Comparison of ENCODE assay signal across 7 cellular contexts in the genomic region with DNA sequence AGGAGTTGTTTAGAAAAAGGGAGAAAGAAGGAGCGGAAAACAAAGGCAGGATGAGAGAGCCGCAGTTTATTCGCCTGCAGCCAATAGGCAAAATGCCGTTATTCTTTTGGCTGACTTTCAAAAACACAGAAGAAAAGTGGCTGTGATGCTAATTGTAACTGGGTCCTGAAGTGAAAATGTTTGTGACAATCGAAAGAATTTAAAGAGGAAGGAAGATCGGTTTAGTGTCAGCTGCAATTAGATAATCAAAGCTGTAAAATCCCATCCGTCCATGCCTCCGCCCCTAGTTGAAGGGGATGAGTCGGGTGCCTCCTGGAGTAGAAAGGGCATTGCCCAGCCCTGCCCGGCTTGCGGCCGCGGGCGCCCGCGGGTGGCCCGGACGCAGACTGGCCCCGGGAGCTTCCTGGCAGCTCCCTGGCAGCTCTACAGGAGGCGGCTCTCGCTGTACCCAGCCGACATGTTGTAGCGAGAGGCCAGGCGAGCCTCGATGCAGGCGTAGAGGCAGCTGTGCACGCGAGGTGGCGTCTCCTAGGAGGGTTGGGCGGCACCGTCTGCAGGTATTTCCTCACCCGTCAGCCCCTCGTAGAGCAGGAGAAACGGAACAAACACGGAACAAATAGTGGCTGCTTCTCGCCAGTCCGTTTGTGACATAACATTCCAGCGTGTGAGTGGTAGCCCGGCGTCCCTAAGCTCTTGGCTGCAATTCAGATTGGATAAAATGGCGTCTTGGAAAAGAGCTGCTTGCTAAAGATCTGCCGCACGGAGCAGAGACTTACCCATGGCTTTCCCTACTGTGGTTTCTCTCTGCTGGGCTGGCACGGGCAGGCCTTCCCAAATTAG.
DNase-seq lines count a peak whose midpoint lies in the region; FAIRE-seq and TF ChIP-seq lines count a peak whose summit lies in the region.

No MANE protein-coding gene starts in this region.

- intact Hi-C loops in endothelial cell of umbilical vein (cut with micrococcal nuclease): no loop called here

- H3K9me3 ChIP-seq in endothelial cell of umbilical vein (replicated peaks; ENCODE audit: control insufficient read depth, insufficient read depth, low read length) (no peaks in the 10 kb centered on the region), mucosa of stomach (ENCODE audit: control insufficient read depth, low read length) (no peaks in the 10 kb centered on the region)

- H4K20me1 ChIP-seq in endothelial cell of umbilical vein (replicated peaks; ENCODE audit: control insufficient read depth, extremely low read depth, insufficient read depth, low read length): no peaks in the 10 kb centered on the region

- in situ Hi-C loops in GM13977 (cut with MboI; ENCODE audit: low pct_unique_long_range_greater_than_20kb, low sequenced_read_pairs, unreplicated experiment): no loop called here

- CTCF ChIA-PET in endothelial cell of umbilical vein (lab: Charles Lee): interaction anchor here (0.9 to 3.4 kb wide), 18 partner anchors 9 to 498 kb away, joined by 3 to 33 read pairs (median 4); no protein-coding TSS in a partner anchor

- H3K4me1 ChIP-seq in endothelial cell of umbilical vein (ENCODE audit: control insufficient read depth, extremely low read depth, insufficient read depth, low read length): peaks cover 21% of the 10 kb centered on the region
- H3K4me1 ChIP-seq in mucosa of stomach (ENCODE audit: control insufficient read depth, insufficient read depth, low read length): peaks cover 12% of the 10 kb centered on the region
- H3K4me1 ChIP-seq in urinary bladder (ENCODE audit: insufficient read depth): no peaks in the 10 kb centered on the region

- peak overlapping the region; percentile 77 for H2AFZ ChIP-seq in endothelial cell of umbilical vein (ENCODE audit: low read depth, low read length)

- peaks cover 7% of the 10 kb centered on the region for H3K79me2 ChIP-seq in endothelial cell of umbilical vein (ENCODE audit: control insufficient read depth, insufficient read depth, low read length)

- H3K9me1 ChIP-seq in endothelial cell of umbilical vein (replicated peaks; ENCODE audit: control insufficient read depth, extremely low read depth, insufficient read depth, low read length): no peaks in the 10 kb centered on the region

- H3K36me3 ChIP-seq in endothelial cell of umbilical vein (ENCODE audit: control insufficient read depth in 2 of 2, extremely low read depth in 1 of 2, insufficient read depth in 2 of 2, low read length in 2 of 2) (peaks cover 0 to 2% of the 10 kb centered on the region in 2 experiments), mucosa of stomach (ENCODE audit: control insufficient read depth, insufficient read depth, low read length) (no peaks in the 10 kb centered on the region), urinary bladder (ENCODE audit: insufficient read depth) (no peaks in the 10 kb centered on the region)

- WGBS in urinary bladder: 12% methylated on average over 44 of the region's 44 CpGs

- peak; percentile 84 for FAIRE-seq in endothelial cell of umbilical vein (lab: Jason Lieb, UNC)

- dilution Hi-C loops in endothelial cell of umbilical vein (cut with MboI; ENCODE audit: extremely low pct_ligation_motif_present, low sequenced_read_pairs): no loop called here

- H3K4me3 ChIP-seq in endothelial cell of umbilical vein (replicated peaks in 1 of 3; ENCODE audit: insufficient read depth in 1 of 3, low read depth in 1 of 3, low read length in 3 of 3) (peak overlapping the region; percentile 11 to 79 (median 54)), mucosa of stomach (ENCODE audit: low read length) (peak overlapping the region; percentile 4), urinary bladder (ENCODE audit: low read depth, low read length) (peak overlapping the region; percentile 41)

- peak; percentile 92 for TF ChIP-seq POLR2A in endothelial cell of umbilical vein (IDR thresholded peaks at IDR 0.05; ENCODE audit: low read depth, low read length)

- no peaks in the 10 kb centered on the region for H3K27me3 Mint-ChIP-seq in endothelial cell (ENCODE audit: unreplicated experiment)

- H3K27ac ChIP-seq in endothelial cell of umbilical vein (ENCODE audit: insufficient read depth, low read depth, low read length) (peak overlapping the region; percentile 87), urinary bladder (ENCODE audit: low read depth) (peak overlapping the region; percentile 46)

- BruUV-seq in endothelial cell of umbilical vein (replicated peaks; lab: Mats Ljungman, UMichigan): no TSS peak

- H3K27me3 ChIP-seq in endothelial cell of umbilical vein (ENCODE audit: control insufficient read depth in 2 of 2, insufficient read depth in 2 of 2, low read length in 2 of 2) (no peaks in the 10 kb centered on the region), mucosa of stomach (ENCODE audit: control insufficient read depth, insufficient read depth, low read length) (no peaks in the 10 kb centered on the region)

- no peaks in the 10 kb centered on the region for H3K9me3 Mint-ChIP-seq in endothelial cell (ENCODE audit: unreplicated experiment)

- peak; percentile 46 for DNase-seq in GM13977 (ENCODE audit: low spot score)
- DNase-seq in NCI-H446 (lab: John Stamatoyannopoulos, UW): peak; percentile 25 to 72
- DNase-seq in activated CD4-positive, alpha-beta T cell treated with anti-CD3 and anti-CD28 coated beads, Interleukin-2, amount 50 U/mL, for 4 hours: peak; percentile 18
- DNase-seq in endothelial cell of umbilical vein (ENCODE audit: low read depth, low spot score): peak; percentile 85
- no peak for DNase-seq in endothelial cell (ENCODE audit: low spot score)

- no peak overlapping the region for H3K4me3 Mint-ChIP-seq in endothelial cell (ENCODE audit: unreplicated experiment)

- peaks cover 4% of the 10 kb centered on the region for H3K4me1 Mint-ChIP-seq in endothelial cell (ENCODE audit: unreplicated experiment)

- H3K4me2 ChIP-seq in endothelial cell of umbilical vein (ENCODE audit: insufficient read depth, low read length): peak overlapping the region; percentile 90

- H3K36me3 Mint-ChIP-seq in endothelial cell (ENCODE audit: low read depth, unreplicated experiment): no peaks in the 10 kb centered on the region

- no peak for TF ChIP-seq CTCF in GM13977 (IDR thresholded peaks at IDR 0.05; ENCODE audit: extremely low read depth, insufficient read depth, missing control alignments)
- TF ChIP-seq CTCF in endothelial cell of umbilical vein (IDR thresholded peaks at IDR 0.05; ENCODE audit: extremely low read depth in 1 of 2, insufficient read depth in 1 of 2, low read depth in 1 of 2, low read length in 2 of 2): no peak
- no peak for TF ChIP-seq CTCF in endothelial cell (IDR thresholded peaks at IDR 0.05; ENCODE audit: unreplicated experiment)

- peak overlapping the region; percentile 95 for H3K9ac ChIP-seq in endothelial cell of umbilical vein (replicated peaks; ENCODE audit: extremely low read depth, insufficient read depth, low read length)
- H3K9ac ChIP-seq in mucosa of stomach (ENCODE audit: low read length): peak overlapping the region; percentile 71

- POLR2A ChIA-PET in endothelial cell of umbilical vein (lab: Charles Lee): interaction anchor here (0.9 to 1.7 kb wide), 3 partner anchors 9 to 82 kb away, joined by 3 to 7 read pairs (median 3); partner anchors contain the start of gene TNRC6C

- no peak overlapping the region for H3K27ac Mint-ChIP-seq in endothelial cell (ENCODE audit: unreplicated experiment)

TF ChIP-seq in endothelial cell of umbilical vein, 7 proteins besides CTCF, POLR2A, EP300 and RAD21:
- no peak for TF ChIP-seq MAX (IDR thresholded peaks at IDR 0.05; ENCODE audit: insufficient read depth, insufficient read length)
- TF ChIP-seq GATA2 (IDR thresholded peaks at IDR 0.05; ENCODE audit: insufficient read depth, insufficient read length, low read depth, low read length): no peak
- TF ChIP-seq JUN (IDR thresholded peaks at IDR 0.05; ENCODE audit: borderline replicate concordance, insufficient read depth, insufficient read length, low read depth): no peak
- no peak for TF ChIP-seq MYC (IDR thresholded peaks at IDR 0.05; ENCODE audit: low read depth, low read length)
- peak; percentile 72 for TF ChIP-seq POLR2AphosphoS5 (IDR thresholded peaks at IDR 0.05; ENCODE audit: insufficient read depth, low read depth, low read length)
- TF ChIP-seq EZH2 (IDR thresholded peaks at IDR 0.05; ENCODE audit: borderline replicate concordance, low read depth, low read length, severe bottlenecking): no peak

Comparison
In these comparisons a context has a peak if more than half of its experiments do, and no peak if none do; other contexts are left out.
1. H3K4me3 ChIP-seq: peak in every context shown above with its lines; median percentile 54 in endothelial cell of umbilical vein; 41 in urinary bladder; 4 in mucosa of stomach.